Comparison of ENCODE assay signal across 1 cellular context in genomic region chr2:109895090-109895869, GRCh38. TPM values are rescaled to one million over a fixed set of nuclear protein-coding genes. Genes with fewer than 3 reads are reported as not detected.
"Had no signal": no experiment of that assay in that cellular context is flagged by ENCODE, and none has a peak within 500 bp of the region (broad histone marks: within the 10 kb centered on the region; RNA-seq: fewer than 3 reads in every experiment).

No MANE protein-coding gene starts in this region.

RNA-seq across cellular contexts. Expression of gene LIMS3, which starts 3.2 kb away (rescaled TPM):
- polyA plus RNA-seq: H1 had no signal
